ENCODE assay signal across 19 cellular contexts in the genomic region with DNA sequence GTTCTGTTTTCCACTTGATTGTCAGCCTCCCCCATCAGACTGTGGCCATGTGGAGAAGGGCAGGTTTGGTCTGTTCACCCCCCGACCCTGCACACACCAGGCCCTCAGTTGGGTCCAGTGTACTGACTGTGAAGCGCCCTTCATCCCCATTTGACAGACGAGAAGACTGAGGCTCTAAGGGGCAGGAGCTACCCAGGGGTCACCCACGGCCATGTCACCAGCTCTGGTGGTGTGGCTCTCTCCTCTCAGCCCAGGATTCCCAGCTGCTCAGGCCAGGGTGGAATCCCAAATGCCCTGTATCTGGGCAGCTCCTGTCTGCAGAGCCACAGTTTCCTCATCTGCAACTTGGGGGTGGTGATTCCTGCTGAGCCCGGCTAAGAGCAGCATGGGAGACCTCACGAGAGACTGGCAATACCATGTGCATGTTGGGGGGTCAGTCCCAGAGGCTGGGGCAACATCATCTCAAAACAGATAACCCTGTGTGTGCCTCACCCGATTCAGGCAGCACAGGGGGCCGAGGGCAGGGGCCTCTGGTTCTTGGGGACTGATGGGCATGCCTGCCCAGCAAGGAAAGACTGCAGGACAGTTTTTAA. TPM values are rescaled to one million over a fixed set of nuclear protein-coding genes. Genes with fewer than 3 reads are reported as not detected.
DNase-seq lines count a peak whose midpoint lies in the region; ATAC-seq and TF ChIP-seq lines count a peak whose summit lies in the region.
"Had no signal": no experiment of that assay in that cellular context is flagged by ENCODE, and none has a peak within 500 bp of the region (broad histone marks: within the 10 kb centered on the region; RNA-seq: fewer than 3 reads in every experiment).

No MANE protein-coding gene starts in this region.

- no peak overlapping the region for H3K9ac ChIP-seq in BLaER1

- no peaks in the 10 kb centered on the region for H4K20me1 ChIP-seq in BLaER1

- no peaks in the 10 kb centered on the region for H3K36me3 ChIP-seq in BLaER1
- H3K36me3 ChIP-seq in RWPE2 (ENCODE audit: low read depth): no peaks in the 10 kb centered on the region
- H3K36me3 ChIP-seq: MG63 had no signal

- no peak for TF ChIP-seq CTCF in RWPE2 (IDR thresholded peaks at IDR 0.05; ENCODE audit: poor library complexity, severe bottlenecking)

- H3K4me3 ChIP-seq in BLaER1 (no peak overlapping the region), RWPE2 (ENCODE audit: severe bottlenecking) (no peak overlapping the region)
- H3K4me3 ChIP-seq: dorsolateral prefrontal cortex, heart right ventricle, MG63 had no signal

- H3K9me3 ChIP-seq in BLaER1 (no peaks in the 10 kb centered on the region), RWPE2 (ENCODE audit: severe bottlenecking) (no peaks in the 10 kb centered on the region)
- H3K9me3 ChIP-seq: heart right ventricle, MG63 had no signal

- H3K27me3 ChIP-seq in BLaER1: no peaks in the 10 kb centered on the region
- no peaks in the 10 kb centered on the region for H3K27me3 ChIP-seq in RWPE2 (ENCODE audit: insufficient read depth, poor library complexity, severe bottlenecking)
- H3K27me3 ChIP-seq: dorsolateral prefrontal cortex, heart right ventricle, MG63 had no signal

- in situ Hi-C loops in G401 (cut with HindIII; ENCODE audit: low sequenced_read_pairs): no loop called here

- ATAC-seq in RWPE2 (ENCODE audit: low read depth) (no peak), esophagus mucosa (peak; percentile 2)

- H3K27ac ChIP-seq in BLaER1 (no peak overlapping the region), RWPE2 (ENCODE audit: poor library complexity, severe bottlenecking) (peak overlapping the region; percentile 73)
- H3K27ac ChIP-seq: VCaP had no signal

- DNase-seq in RWPE2 (ENCODE audit: low spot score) (no peak), posterior vena cava (ENCODE audit: low spot score) (peak; percentile 76), NCI-H526 (lab: John Stamatoyannopoulos, UW) (no peak), NCI-H1417 (lab: John Stamatoyannopoulos, UW) (no peak), HuH-7 (ENCODE audit: low spot score) (no peak), G401 (ENCODE audit: low spot score) (no peak)
- DNase-seq: activated CD4-positive, alpha-beta T cell treated with anti-CD3 and anti-CD28 coated beads for 4 hours; activated effector memory CD4-positive, alpha-beta T cell treated with Interleukin-2 at 50 U/mL for 16 hours; activated naive CD8-positive, alpha-beta T cell treated with anti-CD3 and anti-CD28 coated beads, Interleukin-2, amount 10 ng/mL, durations not matched to agents 7 days and 5 days; dorsolateral prefrontal cortex; GF-D8; H9; heart right ventricle; MG63; NCI-H2081 treated with DMSO at 0.1 percent for 48 hours; NCI-H774 had no signal

- H3K4me1 ChIP-seq in BLaER1: peaks cover 43% of the 10 kb centered on the region
- H3K4me1 ChIP-seq in RWPE2 (ENCODE audit: insufficient read depth, poor library complexity, severe bottlenecking): peaks cover 31% of the 10 kb centered on the region

- intact Hi-C loops in posterior vena cava (cut with DNase I): no loop called here

- peak overlapping the region; percentile 40 for H3K4me2 ChIP-seq in BLaER1

RNA-seq across cellular contexts. Expression of a gene that starts 46.6 kb away (rescaled TPM):
- total RNA-seq in esophagus mucosa: 1.7 TPM
- total RNA-seq in posterior vena cava: 10 to 100 TPM; 22.9 to 41.8 TPM
- total RNA-seq in G401 (2014; rRNA removed; shearing (Covaris generic)): 0.54 and 0.62 TPM in 2 replicates
